8 cellular contexts compared by ENCODE assay signal in the genomic region with DNA sequence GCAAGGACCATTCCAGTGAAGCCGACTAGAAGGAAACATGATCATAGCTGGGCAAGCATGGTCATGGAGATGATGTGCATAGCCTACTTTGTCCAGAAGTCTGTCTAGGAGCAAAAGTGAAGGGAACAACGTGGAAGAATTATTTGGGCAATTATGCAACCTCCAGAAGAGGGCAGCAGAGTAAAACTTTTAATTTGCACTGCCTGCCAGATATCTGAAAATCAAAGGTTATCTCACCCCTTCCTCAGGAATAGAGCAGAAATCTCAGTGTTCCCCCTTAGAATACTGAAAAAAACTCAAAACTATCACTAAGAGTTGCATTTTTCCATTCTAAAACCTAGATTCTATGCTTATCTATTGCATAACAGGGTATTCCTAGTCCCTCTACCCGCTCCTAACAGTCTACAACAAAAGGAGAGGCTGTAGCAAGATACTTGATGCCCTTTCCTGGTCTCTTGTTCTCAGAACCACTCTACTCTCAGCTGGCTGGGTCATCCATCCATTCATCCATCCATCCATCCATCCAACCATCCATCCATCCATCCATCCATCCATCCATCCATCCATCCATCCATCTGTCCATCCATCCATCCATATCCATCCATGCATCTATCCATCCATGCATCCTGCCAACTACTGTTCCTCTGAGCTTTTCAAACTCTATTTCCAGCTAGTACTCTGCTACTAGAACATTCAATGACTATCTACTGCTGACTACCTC. TPM values are rescaled to one million over a fixed set of nuclear protein-coding genes. Genes with fewer than 3 reads are reported as not detected.
DNase-seq lines count a peak whose midpoint lies in the region; ATAC-seq and TF ChIP-seq lines count a peak whose summit lies in the region.

No MANE protein-coding gene starts in this region.

- no peaks in the 10 kb centered on the region for H3K79me1 ChIP-seq in mesendoderm (ENCODE audit: low read length)

- no peak overlapping the region for H3K4me3 ChIP-seq in Jurkat, Clone E6-1 (ENCODE audit: low read length)
- H3K4me3 ChIP-seq in mesendoderm (ENCODE audit: low read length) = no peak overlapping the region

- H3K27ac ChIP-seq in mesendoderm (ENCODE audit: low read depth, low read length) = no peak overlapping the region

- no CpG with 5 or more reads among the region's 3 CpGs for WGBS in mesendoderm (ENCODE audit: extremely low coverage, insufficient coverage, low lambda C conversion rate)

- no peak overlapping the region for H3K4me2 ChIP-seq in mesendoderm (ENCODE audit: low read length)

- no peak overlapping the region for H3K9ac ChIP-seq in mesendoderm (ENCODE audit: low read length)

- H3K23ac ChIP-seq in mesendoderm (ENCODE audit: low read length) = no peak overlapping the region

- H3K56ac ChIP-seq in mesendoderm (ENCODE audit: low read length) = no peak overlapping the region

- no peak overlapping the region for H4K5ac ChIP-seq in mesendoderm (ENCODE audit: low read length)

- H2BK15ac ChIP-seq in mesendoderm (replicated peaks; ENCODE audit: low read depth) = no peak overlapping the region

- H3K18ac ChIP-seq in mesendoderm (ENCODE audit: low read length) = no peak overlapping the region

- no peaks in the 10 kb centered on the region for H3K4me1 ChIP-seq in mesendoderm (ENCODE audit: control insufficient read depth, low read depth, low read length)

- H3K36me3 ChIP-seq in mesendoderm (ENCODE audit: control insufficient read depth, insufficient read depth, low read length) = no peaks in the 10 kb centered on the region

- no peaks in the 10 kb centered on the region for H3K79me2 ChIP-seq in mesendoderm (ENCODE audit: control insufficient read depth, insufficient read depth, low read length)

- H2BK5ac ChIP-seq in mesendoderm (ENCODE audit: low read length) = no peak overlapping the region

- H2AK5ac ChIP-seq in mesendoderm (ENCODE audit: low read length) = no peak overlapping the region

- DNase-seq in stimulated activated CD4-positive, alpha-beta T cell treated with anti-CD3 and anti-CD28 coated beads, Interleukin-2, amount 100 ng/mL, for 48 hours = peak; percentile 17 to 25
- DNase-seq in stimulated activated CD4-positive, alpha-beta T cell treated with anti-CD3 and anti-CD28 coated beads, Interleukin-12 subunit alpha, Interleukin-12 subunit beta, amount 100 ng/mL, for 4 hours = no peak
- DNase-seq in Jurkat, Clone E6-1 (ENCODE audit: low read depth, low spot score) = peak; percentile 34
- DNase-seq in effector CD4-positive, alpha-beta T cell = peak; percentile 34
- DNase-seq in mesendoderm = peak; percentile 47
- DNase-seq in T-helper 9 cell = no peak
- DNase-seq in KG1 (lab: John Stamatoyannopoulos, UW) = no peak

- no peak overlapping the region for H3K4ac ChIP-seq in mesendoderm (ENCODE audit: low read depth, low read length)

- H3K27me3 ChIP-seq in mesendoderm (ENCODE audit: insufficient read depth, low read length, poor library complexity) = no peaks in the 10 kb centered on the region

- ATAC-seq in SK-N-SH treated with all-trans-retinoic acid at 6 μM for 48 hours = peak; percentile 77

- H4K8ac ChIP-seq in mesendoderm (ENCODE audit: low read depth, low read length) = no peak overlapping the region

- H2BK120ac ChIP-seq in mesendoderm (ENCODE audit: low read depth, low read length) = no peak overlapping the region

TF ChIP-seq in SK-N-SH treated with all-trans-retinoic acid at 6 μM for 48 hours, 23 proteins besides CTCF, POLR2A, EP300 and RAD21 (continues in another document):
- TF ChIP-seq ZNF70 (CRISPR knock-in tag; IDR thresholded peaks at IDR 0.05) = no peak
- TF ChIP-seq ARNTL (CRISPR knock-in tag; IDR thresholded peaks at IDR 0.05; ENCODE audit: borderline replicate concordance, low read depth) = no peak
- no peak for TF ChIP-seq ZFP30 (CRISPR knock-in tag; IDR thresholded peaks at IDR 0.05)
- no peak for TF ChIP-seq PPARA (CRISPR knock-in tag; IDR thresholded peaks at IDR 0.05; ENCODE audit: borderline replicate concordance)
- TF ChIP-seq TOX (CRISPR knock-in tag; IDR thresholded peaks at IDR 0.05; ENCODE audit: borderline replicate concordance) = no peak
- no peak for TF ChIP-seq ZC3H10 (CRISPR knock-in tag; IDR thresholded peaks at IDR 0.05)
- no peak for TF ChIP-seq ZNF565 (CRISPR knock-in tag; conservative IDR thresholded peaks at IDR 0.05; ENCODE audit: low read depth)
- TF ChIP-seq, protein P1, sequence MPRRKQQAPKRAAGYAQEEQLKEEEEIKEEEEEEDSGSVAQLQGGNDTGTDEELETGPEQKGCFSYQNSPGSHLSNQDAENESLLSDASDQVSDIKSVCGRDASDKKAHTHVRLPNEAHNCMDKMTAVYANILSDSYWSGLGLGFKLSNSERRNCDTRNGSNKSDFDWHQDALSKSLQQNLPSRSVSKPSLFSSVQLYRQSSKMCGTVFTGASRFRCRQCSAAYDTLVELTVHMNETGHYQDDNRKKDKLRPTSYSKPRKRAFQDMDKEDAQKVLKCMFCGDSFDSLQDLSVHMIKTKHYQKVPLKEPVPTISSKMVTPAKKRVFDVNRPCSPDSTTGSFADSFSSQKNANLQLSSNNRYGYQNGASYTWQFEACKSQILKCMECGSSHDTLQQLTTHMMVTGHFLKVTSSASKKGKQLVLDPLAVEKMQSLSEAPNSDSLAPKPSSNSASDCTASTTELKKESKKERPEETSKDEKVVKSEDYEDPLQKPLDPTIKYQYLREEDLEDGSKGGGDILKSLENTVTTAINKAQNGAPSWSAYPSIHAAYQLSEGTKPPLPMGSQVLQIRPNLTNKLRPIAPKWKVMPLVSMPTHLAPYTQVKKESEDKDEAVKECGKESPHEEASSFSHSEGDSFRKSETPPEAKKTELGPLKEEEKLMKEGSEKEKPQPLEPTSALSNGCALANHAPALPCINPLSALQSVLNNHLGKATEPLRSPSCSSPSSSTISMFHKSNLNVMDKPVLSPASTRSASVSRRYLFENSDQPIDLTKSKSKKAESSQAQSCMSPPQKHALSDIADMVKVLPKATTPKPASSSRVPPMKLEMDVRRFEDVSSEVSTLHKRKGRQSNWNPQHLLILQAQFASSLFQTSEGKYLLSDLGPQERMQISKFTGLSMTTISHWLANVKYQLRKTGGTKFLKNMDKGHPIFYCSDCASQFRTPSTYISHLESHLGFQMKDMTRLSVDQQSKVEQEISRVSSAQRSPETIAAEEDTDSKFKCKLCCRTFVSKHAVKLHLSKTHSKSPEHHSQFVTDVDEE (CRISPR knock-in tag; IDR thresholded peaks at IDR 0.05) = no peak
- TF ChIP-seq TCF4 (CRISPR knock-in tag; IDR thresholded peaks at IDR 0.05; ENCODE audit: borderline replicate concordance) = no peak
- no peak for TF ChIP-seq ZFP3 (CRISPR knock-in tag; IDR thresholded peaks at IDR 0.05)
- TF ChIP-seq, protein P2, sequence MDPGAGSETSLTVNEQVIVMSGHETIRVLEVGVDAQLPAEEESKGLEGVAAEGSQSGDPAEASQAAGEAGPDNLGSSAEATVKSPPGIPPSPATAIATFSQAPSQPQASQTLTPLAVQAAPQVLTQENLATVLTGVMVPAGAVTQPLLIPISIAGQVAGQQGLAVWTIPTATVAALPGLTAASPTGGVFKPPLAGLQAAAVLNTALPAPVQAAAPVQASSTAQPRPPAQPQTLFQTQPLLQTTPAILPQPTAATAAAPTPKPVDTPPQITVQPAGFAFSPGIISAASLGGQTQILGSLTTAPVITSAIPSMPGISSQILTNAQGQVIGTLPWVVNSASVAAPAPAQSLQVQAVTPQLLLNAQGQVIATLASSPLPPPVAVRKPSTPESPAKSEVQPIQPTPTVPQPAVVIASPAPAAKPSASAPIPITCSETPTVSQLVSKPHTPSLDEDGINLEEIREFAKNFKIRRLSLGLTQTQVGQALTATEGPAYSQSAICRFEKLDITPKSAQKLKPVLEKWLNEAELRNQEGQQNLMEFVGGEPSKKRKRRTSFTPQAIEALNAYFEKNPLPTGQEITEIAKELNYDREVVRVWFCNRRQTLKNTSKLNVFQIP (CRISPR knock-in tag; IDR thresholded peaks at IDR 0.05; ENCODE audit: borderline replicate concordance, low read depth) = no peak
- TF ChIP-seq, protein P3, sequence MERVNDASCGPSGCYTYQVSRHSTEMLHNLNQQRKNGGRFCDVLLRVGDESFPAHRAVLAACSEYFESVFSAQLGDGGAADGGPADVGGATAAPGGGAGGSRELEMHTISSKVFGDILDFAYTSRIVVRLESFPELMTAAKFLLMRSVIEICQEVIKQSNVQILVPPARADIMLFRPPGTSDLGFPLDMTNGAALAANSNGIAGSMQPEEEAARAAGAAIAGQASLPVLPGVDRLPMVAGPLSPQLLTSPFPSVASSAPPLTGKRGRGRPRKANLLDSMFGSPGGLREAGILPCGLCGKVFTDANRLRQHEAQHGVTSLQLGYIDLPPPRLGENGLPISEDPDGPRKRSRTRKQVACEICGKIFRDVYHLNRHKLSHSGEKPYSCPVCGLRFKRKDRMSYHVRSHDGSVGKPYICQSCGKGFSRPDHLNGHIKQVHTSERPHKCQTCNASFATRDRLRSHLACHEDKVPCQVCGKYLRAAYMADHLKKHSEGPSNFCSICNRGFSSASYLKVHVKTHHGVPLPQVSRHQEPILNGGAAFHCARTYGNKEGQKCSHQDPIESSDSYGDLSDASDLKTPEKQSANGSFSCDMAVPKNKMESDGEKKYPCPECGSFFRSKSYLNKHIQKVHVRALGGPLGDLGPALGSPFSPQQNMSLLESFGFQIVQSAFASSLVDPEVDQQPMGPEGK (CRISPR knock-in tag; IDR thresholded peaks at IDR 0.05; ENCODE audit: borderline replicate concordance) = no peak
- TF ChIP-seq SNAI2 (CRISPR knock-in tag; IDR thresholded peaks at IDR 0.05) = no peak
- TF ChIP-seq GLIS3 (CRISPR knock-in tag; IDR thresholded peaks at IDR 0.05) = no peak
- no peak for TF ChIP-seq ZNF8 (CRISPR knock-in tag; IDR thresholded peaks at IDR 0.05)
- TF ChIP-seq ISL1 (CRISPR knock-in tag; IDR thresholded peaks at IDR 0.05) = no peak
- TF ChIP-seq CSDC2 (CRISPR knock-in tag; IDR thresholded peaks at IDR 0.05) = no peak

RNA-seq across cellular contexts. Expression of a gene that starts 8.4 kb away (rescaled TPM):
- polyA plus RNA-seq in Jurkat, Clone E6-1 (2012; ENCODE audit: insufficient read depth, insufficient read length) = 7.4 TPM
- 7.6 TPM for polyA plus RNA-seq in mesendoderm (2013, experiment 1 of 2)
- 8.2 TPM for polyA plus RNA-seq in mesendoderm (2013, experiment 2 of 2)

RNA-seq across cellular contexts. Expression of a gene that starts 50.9 kb away (rescaled TPM):
- polyA plus RNA-seq in Jurkat, Clone E6-1 (2012; ENCODE audit: insufficient read depth, insufficient read length) = 15.1 TPM
- polyA plus RNA-seq in mesendoderm (2013, experiment 1 of 2) = 15.3 TPM
- polyA plus RNA-seq in mesendoderm (2013, experiment 2 of 2) = 15.4 TPM

Comparison
In these comparisons a context has a peak if more than half of its experiments do, and no peak if none do; other contexts are left out.
1. DNase-seq: peak in stimulated activated CD4-positive, alpha-beta T cell treated with anti-CD3 and anti-CD28 coated beads, Interleukin-2, amount 100 ng/mL, for 48 hours (2 of 2), Jurkat, Clone E6-1 (single experiment), effector CD4-positive, alpha-beta T cell (single experiment) and mesendoderm (single experiment); none in stimulated activated CD4-positive, alpha-beta T cell treated with anti-CD3 and anti-CD28 coated beads, Interleukin-12 subunit alpha, Interleukin-12 subunit beta, amount 100 ng/mL, for 4 hours (single experiment), T-helper 9 cell (single experiment) and KG1 (single experiment).